In the genomic region with DNA sequence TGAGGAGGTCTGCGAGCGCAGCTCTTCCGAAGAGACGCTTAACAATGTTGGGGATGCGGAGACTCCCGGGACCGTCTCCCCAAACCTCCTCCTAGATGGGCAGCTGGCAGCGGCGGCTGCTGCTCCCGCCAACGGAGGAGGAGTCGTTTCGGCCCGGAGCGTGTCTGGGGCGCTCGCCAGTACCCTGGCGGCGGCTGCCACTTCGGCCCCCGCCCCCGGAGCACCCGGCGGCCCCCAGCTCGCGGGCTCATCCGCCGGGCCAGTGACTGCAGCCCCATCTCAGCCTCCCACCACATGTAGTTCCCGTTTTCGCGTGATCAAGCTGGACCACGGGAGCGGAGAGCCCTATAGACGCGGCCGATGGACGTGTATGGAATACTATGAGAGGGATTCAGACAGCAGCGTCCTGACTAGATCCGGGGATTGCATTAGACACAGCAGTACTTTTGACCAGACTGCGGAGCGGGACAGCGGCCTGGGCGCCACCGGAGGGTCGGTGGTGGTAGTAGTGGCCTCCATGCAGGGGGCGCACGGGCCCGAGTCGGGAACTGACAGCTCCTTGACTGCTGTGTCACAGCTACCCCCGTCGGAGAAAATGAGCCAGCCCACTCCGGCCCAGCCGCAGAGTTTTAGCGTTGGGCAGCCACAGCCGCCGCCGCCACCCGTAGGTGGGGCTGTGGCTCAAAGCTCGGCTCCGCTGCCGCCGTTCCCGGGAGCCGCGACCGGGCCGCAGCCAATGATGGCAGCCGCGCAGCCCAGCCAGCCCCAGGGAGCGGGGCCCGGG, we compare ENCODE assay signal across 8 cellular contexts. TPM values are rescaled to one million over a fixed set of nuclear protein-coding genes. Genes with fewer than 3 reads are reported as not detected.
DNase-seq lines count a peak whose midpoint lies in the region; ATAC-seq and TF ChIP-seq lines count a peak whose summit lies in the region.

No MANE protein-coding gene starts in this region.

- H3K27me3 ChIP-seq in esophagus muscularis mucosa, result no peaks in the 10 kb centered on the region

- peak overlapping the region; percentile 67 to 93 (median 76) for H3K4me3 ChIP-seq in esophagus muscularis mucosa

- peaks cover 47% of the 10 kb centered on the region for H3K36me3 Mint-ChIP-seq in activated T-cell treated with anti-CD3 and anti-CD28 coated beads, Interleukin-2, amount 50 U/mL, for 24 hours (ENCODE audit: low read depth)

- DNase-seq in AML-193 (lab: John Stamatoyannopoulos, UW) (peak; percentile 67 to 77), NOMO-1 treated with dmso at 0.1 percent for 144 hours (lab: John Stamatoyannopoulos, UW; ENCODE audit: unreplicated experiment) (peak; percentile 75), esophagus muscularis mucosa (ENCODE audit: extremely low spot score) (peak; percentile 93), myocyte (ENCODE audit: low read depth) (peak; percentile 88)
- peak; percentile 82 for DNase-seq in activated T-cell treated with anti-CD3 and anti-CD28 coated beads, Interleukin-2, amount 50 U/mL, for 24 hours
- peak; percentile 67 for DNase-seq in stimulated activated naive CD4-positive, alpha-beta T cell treated with Interleukin-2 at 50 U/mL for 16 hours (lab: John Stamatoyannopoulos, UW)

- H3K27me3 Mint-ChIP-seq in activated T-cell treated with anti-CD3 and anti-CD28 coated beads, Interleukin-2, amount 50 U/mL, for 24 hours, result no peaks in the 10 kb centered on the region

- H3K9me3 ChIP-seq in esophagus muscularis mucosa, result no peaks in the 10 kb centered on the region

- H3K4me3 Mint-ChIP-seq in activated T-cell treated with anti-CD3 and anti-CD28 coated beads, Interleukin-2, amount 50 U/mL, for 24 hours, result peak overlapping the region; percentile 96

- peak; percentile 34 for ATAC-seq in GM18868 (IDR thresholded peaks at IDR 0.05; ENCODE audit: unreplicated experiment)
- peak; percentile 30 for ATAC-seq in HG03196 (IDR thresholded peaks at IDR 0.05; ENCODE audit: unreplicated experiment)

- WGBS in esophagus muscularis mucosa, result 0% methylated on average over 30 of the region's 71 CpGs

- no peak for TF ChIP-seq POLR2A in esophagus muscularis mucosa (IDR thresholded peaks at IDR 0.05; ENCODE audit: low read depth)

- H3K4me1 ChIP-seq in esophagus muscularis mucosa, result peaks cover 11 to 47% (median 38%) of the 10 kb centered on the region in 4 donors

- no peaks in the 10 kb centered on the region for H3K9me3 Mint-ChIP-seq in activated T-cell treated with anti-CD3 and anti-CD28 coated beads, Interleukin-2, amount 50 U/mL, for 24 hours

- peaks cover 44% of the 10 kb centered on the region for H3K4me1 Mint-ChIP-seq in activated T-cell treated with anti-CD3 and anti-CD28 coated beads, Interleukin-2, amount 50 U/mL, for 24 hours (ENCODE audit: low read depth)

- no peaks in the 10 kb centered on the region for H3K36me3 ChIP-seq in esophagus muscularis mucosa

- peak overlapping the region; percentile 96 for H3K27ac Mint-ChIP-seq in activated T-cell treated with anti-CD3 and anti-CD28 coated beads, Interleukin-2, amount 50 U/mL, for 24 hours

- TF ChIP-seq EP300 in esophagus muscularis mucosa (IDR thresholded peaks at IDR 0.05), result no peak

- TF ChIP-seq CTCF in esophagus muscularis mucosa (IDR thresholded peaks at IDR 0.05), result peak; percentile 60 to 67 (median 65)

- peak overlapping the region; percentile 93 to 100 (median 98) for H3K27ac ChIP-seq in esophagus muscularis mucosa (replicated peaks in 1 of 4)

- intact Hi-C loops in esophagus muscularis mucosa (cut with DNase I), result loop anchor here (2.0 to 10.0 kb wide), 7 partner anchors 39 to 445 kb away; partner anchors contain the start of genes EIF2A and SERP1

RNA-seq across cellular contexts. Expression of gene TSC22D2, which starts 1.6 kb away (rescaled TPM):
- total RNA-seq in esophagus muscularis mucosa (10 to 100 TPM; 19.1 to 27.1 (median 21.2) TPM), myocyte (12.7 and 15.1 TPM in 2 replicates)
- polyA plus RNA-seq in myocyte (2012), result 19.4 TPM

Comparison
In these comparisons a context has a peak if more than half of its experiments do, and no peak if none do; other contexts are left out.
1. Peak in every context shown above with its lines: DNase-seq, ATAC-seq, H3K4me3 ChIP-seq and H3K27ac ChIP-seq.